Comparison of ENCODE assay signal across 8 cellular contexts in genomic region chr1:21534674-21535378, GRCh38. TPM values are rescaled to one million over a fixed set of nuclear protein-coding genes. Genes with fewer than 3 reads are reported as not detected.
DNase-seq lines count a peak whose midpoint lies in the region; ATAC-seq lines count a peak whose summit lies in the region.

No MANE protein-coding gene starts in this region.

- H3K4me3 ChIP-seq in trophoblast cell (ENCODE audit: low read depth, low read length), result no peak overlapping the region

- no peak overlapping the region for H3K9ac ChIP-seq in trophoblast cell (ENCODE audit: low read length)

- no peak overlapping the region for H3K23ac ChIP-seq in trophoblast cell (ENCODE audit: low read length)

- H3K79me1 ChIP-seq in trophoblast cell (ENCODE audit: low read length), result no peaks in the 10 kb centered on the region

- H3K18ac ChIP-seq in trophoblast cell (ENCODE audit: low read length), result no peak overlapping the region

- no peak overlapping the region for H2BK12ac ChIP-seq in trophoblast cell (ENCODE audit: low read length)

- no peak overlapping the region for H2BK120ac ChIP-seq in trophoblast cell (ENCODE audit: insufficient read depth, low read length, poor library complexity)

- no peak overlapping the region for H4K91ac ChIP-seq in trophoblast cell (ENCODE audit: low read depth, low read length)

- H2AK5ac ChIP-seq in trophoblast cell (ENCODE audit: low read length), result no peak overlapping the region

- no peak overlapping the region for H3K4me2 ChIP-seq in trophoblast cell (ENCODE audit: low read length)

- no peak overlapping the region for H2BK5ac ChIP-seq in trophoblast cell (ENCODE audit: low read depth, low read length, poor library complexity)

- H3K4me1 ChIP-seq in trophoblast cell (ENCODE audit: control insufficient read depth in 1 of 2, insufficient read depth in 2 of 2, low read length in 2 of 2), result no peaks in the 10 kb centered on the region

- H3K27me3 ChIP-seq in trophoblast cell (ENCODE audit: insufficient read depth, low read length), result no peaks in the 10 kb centered on the region

- no peaks in the 10 kb centered on the region for H3K36me3 ChIP-seq in trophoblast cell (ENCODE audit: control insufficient read depth in 1 of 2, insufficient read depth in 2 of 2, low read length in 2 of 2)

- H4K8ac ChIP-seq in trophoblast cell (ENCODE audit: low read depth, low read length), result no peak overlapping the region

- no peak overlapping the region for H4K12ac ChIP-seq in trophoblast cell (ENCODE audit: low read depth, low read length)

- DNase-seq in EL, result peak; percentile 22
- DNase-seq in HuH-7 (ENCODE audit: low spot score), result peak; percentile 75
- peak; percentile 75 for DNase-seq in RPMI8226
- peak; percentile 41 to 68 for DNase-seq in trophoblast cell

- WGBS in trophoblast cell (ENCODE audit: extremely low coverage, insufficient coverage, insufficient read length), result no CpG with 5 or more reads among the region's 11 CpGs

- no peak overlapping the region for H2AFZ ChIP-seq in trophoblast cell (ENCODE audit: insufficient read depth, low read length, poor library complexity)

- ATAC-seq in esophagus mucosa, result peak; percentile 70
- no peak for ATAC-seq in GM19351 (IDR thresholded peaks at IDR 0.05; ENCODE audit: unreplicated experiment)
- no peak for ATAC-seq in GM19324 (IDR thresholded peaks at IDR 0.05; ENCODE audit: low FRiP score, unreplicated experiment)
- ATAC-seq in GM18520 (IDR thresholded peaks at IDR 0.05; ENCODE audit: unreplicated experiment), result no peak

- H3K4ac ChIP-seq in trophoblast cell (ENCODE audit: low read depth, low read length), result no peak overlapping the region

- H3K27ac ChIP-seq in trophoblast cell (ENCODE audit: low read depth, low read length), result no peak overlapping the region

- no peaks in the 10 kb centered on the region for H3K79me2 ChIP-seq in trophoblast cell (ENCODE audit: control insufficient read depth, insufficient read depth, low read length, poor library complexity)

- H3K9me3 ChIP-seq in trophoblast cell (ENCODE audit: insufficient read depth, low read depth, low read length), result peaks cover 2% of the 10 kb centered on the region

- no peak overlapping the region for H3K14ac ChIP-seq in trophoblast cell (ENCODE audit: low read length)

RNA-seq across cellular contexts. Expression of gene ALPL, which starts 25.6 kb away (rescaled TPM):
- 3.6 TPM for total RNA-seq in esophagus mucosa
- 12.5 and 12.7 TPM in 2 replicates for polyA plus RNA-seq in trophoblast cell (2013)

Comparison
In these comparisons a context has a peak if more than half of its experiments do, and no peak if none do; other contexts are left out.
1. DNase-seq: peak in every context shown above with its lines; median percentile 75 in HuH-7; 75 in RPMI8226; 54 in trophoblast cell; 22 in EL.